In genomic region chr16:89014611-89015230, GRCh38 we compare ENCODE assay signal across 16 cellular contexts.
"Had no signal": no experiment of that assay in that cellular context is flagged by ENCODE, and none has a peak within 500 bp of the region (broad histone marks: within the 10 kb centered on the region; RNA-seq: fewer than 3 reads in every experiment).

No MANE protein-coding gene starts in this region.

- H3K4me3 ChIP-seq: body of pancreas, cardiac muscle cell, tibial artery had no signal

- H3K4me1 ChIP-seq: body of pancreas, parathyroid adenoma, tibial artery had no signal

- DNase-seq: activated CD4-positive, alpha-beta T cell treated with anti-CD3 and anti-CD28 coated beads for 1 hour; activated CD4-positive, alpha-beta T cell treated with anti-CD3 and anti-CD28 coated beads, Interleukin-2, amount 50 U/mL, for 1 hour; activated gamma-delta T cell treated with Interleukin-2 at 50 U/mL for 16 hours; activated T-cell treated with anti-CD3 and anti-CD28 coated beads, Interleukin-2, amount 50 U/mL, for 1 hour; anterior cingulate cortex; body of pancreas; effector CD4-positive, alpha-beta T cell; erythroblast; foreskin fibroblast; stimulated activated CD4-positive, alpha-beta T cell treated with anti-CD3 and anti-CD28 coated beads, Interleukin-12 subunit alpha, Interleukin-12 subunit beta, amount 100 ng/mL, for 4 hours; stimulated activated CD4-positive, alpha-beta T cell treated with anti-CD3 and anti-CD28 coated beads, Interleukin-4, amount 100 ng/mL, for 4 hours; substantia nigra; T-helper 9 cell had no signal

- H3K36me3 ChIP-seq: cardiac muscle cell, tibial artery had no signal

- H3K27ac ChIP-seq: body of pancreas, cardiac muscle cell, parathyroid adenoma, tibial artery had no signal

- H3K27me3 ChIP-seq: body of pancreas had no signal

- ATAC-seq: body of pancreas had no signal

- H3K9me3 ChIP-seq: body of pancreas, tibial artery had no signal
